ENCODE assay signal across 9 cellular contexts in the genomic region with DNA sequence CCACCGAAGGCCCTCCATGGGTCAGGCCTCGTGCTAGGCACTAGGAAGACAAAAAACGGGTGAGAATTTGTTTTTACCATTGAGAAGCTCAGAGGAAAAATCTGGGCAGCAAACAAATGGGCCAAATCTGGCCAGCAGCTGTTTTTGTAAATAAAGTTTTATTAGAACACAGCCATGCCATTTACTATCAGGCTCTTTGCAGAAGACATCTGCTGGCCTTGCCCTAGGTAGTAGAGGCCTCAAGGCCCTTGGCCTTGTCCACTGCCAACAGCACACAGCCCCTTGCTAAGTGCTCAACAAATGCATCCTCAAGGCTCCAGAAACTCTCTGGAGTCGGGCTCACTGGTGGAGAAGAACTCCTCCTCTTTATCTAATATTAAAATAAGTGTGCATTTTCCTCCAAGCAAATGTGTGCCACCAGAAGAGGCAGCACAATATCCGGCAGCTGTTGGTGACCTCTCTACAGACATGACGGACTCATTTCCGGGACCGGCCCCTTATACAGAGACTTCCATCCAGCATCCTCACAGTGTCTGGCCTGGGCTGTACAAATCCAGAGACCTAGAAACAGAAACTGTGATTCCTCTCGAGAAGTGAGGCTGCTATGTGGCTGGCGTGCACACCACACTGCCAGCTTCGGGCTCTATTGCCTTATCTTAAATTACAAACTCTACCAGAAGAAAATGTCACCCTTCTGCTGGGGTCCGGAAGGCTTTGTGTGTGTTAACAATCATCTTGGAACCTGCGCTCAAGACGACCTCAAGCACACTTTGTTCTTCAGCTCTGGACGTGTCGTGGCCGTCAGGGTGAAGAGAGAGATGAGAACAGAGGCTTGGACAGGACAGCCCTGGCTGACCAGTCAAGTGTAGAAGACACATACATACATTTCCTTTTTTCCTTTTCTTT.
DNase-seq lines count a peak whose midpoint lies in the region; ATAC-seq, FAIRE-seq and TF ChIP-seq lines count a peak whose summit lies in the region.
"Had no signal": no experiment of that assay in that cellular context is flagged by ENCODE, and none has a peak within 500 bp of the region (broad histone marks: within the 10 kb centered on the region; RNA-seq: fewer than 3 reads in every experiment).

No MANE protein-coding gene starts in this region.

- TF ChIP-seq EP300 in K562 (IDR thresholded peaks at IDR 0.05; ENCODE audit: low read length) (no peak), suprapubic skin (IDR thresholded peaks at IDR 0.05) (no peak)

- H3K9me3 ChIP-seq in K562 (replicated peaks; ENCODE audit: control insufficient read depth, insufficient read depth, low read depth, low read length) (no peaks in the 10 kb centered on the region; the same call in 1 of the 2 replicates), lung (ENCODE audit: control insufficient read depth in 2 of 2, insufficient read depth in 1 of 2, low read length in 1 of 2) (no peaks in the 10 kb centered on the region), suprapubic skin (no peaks in the 10 kb centered on the region)

- TF ChIP-seq CTCF in K562 (IDR thresholded peaks at IDR 0.05 in 2 of 3, conservative IDR thresholded peaks at IDR 0.05 in 1 of 3; ENCODE audit: insufficient read depth in 2 of 3, low read depth in 1 of 3, low read length in 3 of 3) (no peak), lung (IDR thresholded peaks at IDR 0.05; ENCODE audit: control extremely low read depth, extremely low read depth) (no peak), suprapubic skin (IDR thresholded peaks at IDR 0.05) (no peak)

- H3K79me2 ChIP-seq in K562 (ENCODE audit: control insufficient read depth, insufficient read depth, low read length), result no peaks in the 10 kb centered on the region

- ATAC-seq in K562 (no peak), lung (ENCODE audit: insufficient read depth, low FRiP score) (no peak), HG03432 (IDR thresholded peaks at IDR 0.05; ENCODE audit: unreplicated experiment) (no peak)
- ATAC-seq: activated CD8-positive, alpha-beta T cell treated with anti-CD3 and anti-CD28 coated beads for 36 hours had no signal

- H3K4me2 ChIP-seq in K562 (ENCODE audit: insufficient read depth, low read length), result no peak overlapping the region

- intact Hi-C loops in K562 (cut with micrococcal nuclease), result no loop called here

- H3K9me1 ChIP-seq in K562 (ENCODE audit: control insufficient read depth, insufficient read depth, low read length), result no peaks in the 10 kb centered on the region

- H3K4me1 ChIP-seq in K562 (replicated peaks in 1 of 2; ENCODE audit: control insufficient read depth in 2 of 2, insufficient read depth in 2 of 2, low read length in 2 of 2) (peaks cover 0 to 3% of the 10 kb centered on the region in 2 experiments; a peak in 2 of 5 replicates), lung (ENCODE audit: control insufficient read depth in 2 of 2, insufficient read depth in 2 of 2, low read length in 2 of 2) (peaks cover 2 to 14% of the 10 kb centered on the region in 2 donors), suprapubic skin (peaks cover 21% of the 10 kb centered on the region)

- no peaks in the 10 kb centered on the region for H3K27me3 ChIP-seq in K562 (ENCODE audit: control insufficient read depth in 2 of 2, insufficient read depth in 2 of 2, low read length in 2 of 2)
- H3K27me3 ChIP-seq in lung (ENCODE audit: control insufficient read depth, insufficient read depth), result no peaks in the 10 kb centered on the region
- H3K27me3 ChIP-seq in suprapubic skin, result no peaks in the 10 kb centered on the region

- no peak overlapping the region for H3K9ac ChIP-seq in K562 (ENCODE audit: insufficient read depth in 1 of 2, low read depth in 2 of 2, low read length in 2 of 2)

- BruUV-seq in K562 (replicated peaks; lab: Mats Ljungman, UMichigan), result no TSS peak

- WGBS in K562 (ENCODE audit: insufficient coverage, low coverage, missing lambda C conversion rate), result 53% methylated on average over 17 of the region's 17 CpGs
- whole genome bisulfite sequencing in lung, 2 donors, result 68 to 75% methylated on average over 17 of the region's 17 CpGs
- 77% methylated on average over 17 of the region's 17 CpGs for WGBS in suprapubic skin

- no peaks in the 10 kb centered on the region for H3K36me3 ChIP-seq in K562 (ENCODE audit: control insufficient read depth, insufficient read depth, low read length)
- no peaks in the 10 kb centered on the region for H3K36me3 ChIP-seq in lung (ENCODE audit: control insufficient read depth in 2 of 2, insufficient read depth in 2 of 2, low read length in 2 of 2)
- H3K36me3 ChIP-seq in suprapubic skin, result no peaks in the 10 kb centered on the region

- no peaks in the 10 kb centered on the region for H4K20me1 ChIP-seq in K562 (replicated peaks; ENCODE audit: control insufficient read depth, insufficient read depth, low read length)

- H2AFZ ChIP-seq in K562 (ENCODE audit: low read depth, low read length), result no peak overlapping the region

- peak; percentile 14 for DNase-seq in activated CD4-positive, CD25-positive, alpha-beta regulatory T cell treated with anti-CD3 and anti-CD28 coated beads, Interleukin-2, amount 50 U/mL, for 72 hours
- no peak for DNase-seq in activated CD4-positive, CD25-positive, alpha-beta regulatory T cell (lab: John Stamatoyannopoulos, UW)
- DNase-seq in K562 (ENCODE audit: extremely low read depth in 1 of 4, low spot score in 3 of 4) (no peak), lung (ENCODE audit: low spot score) (no peak), suprapubic skin (ENCODE audit: low spot score in 2 of 2) (peak in 1 of 2 donors; percentile 49), NCI-H1048 (lab: John Stamatoyannopoulos, UW) (no peak), HEK293T (ENCODE audit: extremely low spot score) (no peak)
- DNase-seq: activated CD8-positive, alpha-beta T cell treated with anti-CD3 and anti-CD28 coated beads for 36 hours had no signal

- in situ Hi-C loops in K562 (cut with MboI), result no loop called here

- no peak for TF ChIP-seq POLR2A in K562 (conservative IDR thresholded peaks at IDR 0.05)
- no peak for TF ChIP-seq POLR2A in suprapubic skin (IDR thresholded peaks at IDR 0.05)

- no peak for TF ChIP-seq RAD21 in K562 (CRISPR knock-in tag; conservative IDR thresholded peaks at IDR 0.05 in 1 of 2, IDR thresholded peaks at IDR 0.05 in 1 of 2)

- CTCF ChIA-PET in K562 (lab: Yijun Ruan, JAX; ENCODE audit: low intra/inter-chr PET ratio), result no interaction called here
- CTCF ChIA-PET in HEK293T (lab: Yijun Ruan, JAX), result interaction anchor here (0.7 kb wide), 1 partner anchor 9 kb away, joined by 4 read pairs; no protein-coding TSS in a partner anchor

- POLR2A ChIA-PET in K562 (lab: Yijun Ruan, JAX) (no interaction called here), HEK293T (lab: Yijun Ruan, JAX) (no interaction called here)

- H3K27ac ChIP-seq in K562 (ENCODE audit: extremely low read depth, low read depth, low read length) (no peak overlapping the region), lung (ENCODE audit: low read depth in 1 of 2, low read length in 1 of 2) (peak overlapping the region; percentile 54 to 74), suprapubic skin (peak overlapping the region; percentile 42)

- H3K4me3 ChIP-seq in K562 (no peak overlapping the region), lung (no peak overlapping the region), suprapubic skin (no peak overlapping the region)

- FAIRE-seq in K562 (lab: Jason Lieb, UNC), result no peak

TF ChIP-seq in K562, 482 proteins besides CTCF, POLR2A, EP300 and RAD21 (continues in another document):
- no peak for TF ChIP-seq SMARCA4 (IDR thresholded peaks at IDR 0.05)
- no peak for TF ChIP-seq SP2 (IDR thresholded peaks at IDR 0.05; ENCODE audit: extremely low read depth, low read depth, low read length, poor library complexity, severe bottlenecking)

TF ChIP-seq in HEK293T, 16 proteins besides CTCF, POLR2A, EP300 and RAD21:
- no peak for TF ChIP-seq ELF4 (IDR thresholded peaks at IDR 0.05)
